8 cellular contexts compared by ENCODE assay signal in the genomic region with DNA sequence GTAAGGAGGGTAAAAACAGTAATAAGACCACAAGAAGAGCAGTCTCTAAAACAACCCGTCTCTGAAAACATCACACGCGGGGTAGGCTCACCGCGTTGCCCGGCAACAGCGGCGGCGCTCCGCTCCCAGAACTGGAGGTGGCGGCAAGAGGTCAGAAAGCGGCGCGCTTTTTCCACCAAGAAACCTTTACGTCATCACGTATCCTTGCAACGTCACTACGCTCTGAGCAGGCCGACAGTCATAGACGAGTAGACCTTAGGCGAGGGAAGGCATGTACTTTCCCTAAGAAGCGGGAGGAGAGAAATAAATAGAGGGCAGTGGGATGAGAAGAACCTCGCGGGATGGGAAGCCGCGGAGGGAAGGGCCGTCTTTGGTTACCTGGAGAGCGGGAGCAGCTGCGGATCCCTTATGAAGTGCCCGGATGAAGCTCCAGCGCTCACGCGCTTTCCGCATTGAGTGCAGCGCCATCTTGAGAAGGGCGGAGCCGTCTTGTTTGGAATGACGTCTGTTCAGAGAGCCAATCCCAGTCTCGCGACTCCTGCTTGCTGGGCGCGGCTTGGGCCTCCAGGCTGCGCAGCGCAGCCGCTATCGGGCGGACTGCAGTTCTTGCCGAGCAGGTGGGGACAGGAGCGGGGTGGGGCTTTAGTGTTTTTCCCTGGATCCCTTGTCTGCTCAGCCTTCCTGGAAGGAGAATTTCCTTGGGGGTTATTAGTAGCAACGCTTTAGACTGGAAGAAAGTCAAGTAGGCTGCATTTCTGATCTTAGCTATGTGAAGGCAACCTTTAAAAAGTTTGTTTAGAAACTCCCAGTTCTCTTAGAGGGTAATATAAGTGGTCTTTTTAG. TPM values are rescaled to one million over a fixed set of nuclear protein-coding genes. Genes with fewer than 3 reads are reported as not detected.
DNase-seq lines count a peak whose midpoint lies in the region; ATAC-seq and TF ChIP-seq lines count a peak whose summit lies in the region.

WARS2 (minus strand) TSS at position 477 of the 843 bp plus-strand sequence; CDS start at position 468, 9 bp downstream.

- H3K27me3 ChIP-seq in SJSA1 (replicated peaks) (no peaks in the 10 kb centered on the region), gastroesophageal sphincter (no peaks in the 10 kb centered on the region), neutrophil (no peaks in the 10 kb centered on the region)

- no peaks in the 10 kb centered on the region for H3K9me3 ChIP-seq in SJSA1 (replicated peaks)
- no peaks in the 10 kb centered on the region for H3K9me3 ChIP-seq in gastroesophageal sphincter
- H3K9me3 ChIP-seq in neutrophil = no peaks in the 10 kb centered on the region

- H3K27ac ChIP-seq in SJSA1 = peak within 1 kb of the TSS; percentile 98
- peak within 1 kb of the TSS; percentile 94 to 98 (median 96) for H3K27ac ChIP-seq in gastroesophageal sphincter
- H3K27ac ChIP-seq in neutrophil = peak within 1 kb of the TSS; percentile 72
- H3K27ac ChIP-seq in substantia nigra (ENCODE audit: low read depth, low read length, poor library complexity, severe bottlenecking) = peak within 1 kb of the TSS; percentile 95

- H3K4me3 ChIP-seq in HFF-Myc (replicated peaks; ENCODE audit: low read depth, low read length) = peak within 1 kb of the TSS; percentile 75
- peak within 1 kb of the TSS; percentile 56 for H3K4me3 ChIP-seq in SJSA1
- peak within 1 kb of the TSS; percentile 59 to 91 for H3K4me3 ChIP-seq in gastroesophageal sphincter
- peak within 1 kb of the TSS; percentile 81 to 83 for H3K4me3 ChIP-seq in neutrophil (ENCODE audit: low read depth in 1 of 2, low read length in 1 of 2)

- no peak for TF ChIP-seq EP300 in gastroesophageal sphincter (IDR thresholded peaks at IDR 0.05)

- H3K36me3 ChIP-seq in SJSA1 (no peaks in the 10 kb centered on the region), gastroesophageal sphincter (peaks cover 0 to 4% of the 10 kb centered on the region in 2 donors), neutrophil (no peaks in the 10 kb centered on the region)

- peak; percentile 99 for ATAC-seq in gastroesophageal sphincter

- peak; percentile 89 for DNase-seq in GM04503 (ENCODE audit: low read depth)
- peak; percentile 95 for DNase-seq in HFF-Myc (ENCODE audit: extremely low read depth, low read depth)
- DNase-seq in MV-4-11 (lab: John Stamatoyannopoulos, UW) = peak; percentile 96
- peak; percentile 97 to 99 for DNase-seq in SJSA1 (ENCODE audit: low read depth in 1 of 2, low spot score in 2 of 2)
- peak; percentile 71 to 88 (median 86) for DNase-seq in activated naive CD4-positive, alpha-beta T cell (lab: John Stamatoyannopoulos, UW)
- DNase-seq in substantia nigra (lab: John Stamatoyannopoulos, UW) = peak; percentile 70 to 99 (median 93)

- TF ChIP-seq POLR2A in gastroesophageal sphincter (IDR thresholded peaks at IDR 0.05) = peak; percentile 53 to 75

- H3K4me1 ChIP-seq in SJSA1 (replicated peaks) (peaks cover 26% of the 10 kb centered on the region), gastroesophageal sphincter (peaks cover 0 to 40% (median 11%) of the 10 kb centered on the region in 3 donors), neutrophil (ENCODE audit: control insufficient read depth in 1 of 2, insufficient read depth in 1 of 2, low read depth in 1 of 2, low read length in 1 of 2) (peaks cover 16% of the 10 kb centered on the region in 2 experiments)

- TF ChIP-seq CTCF in HFF-Myc (IDR thresholded peaks at IDR 0.05; ENCODE audit: low read depth, low read length, missing control alignments) = no peak
- no peak for TF ChIP-seq CTCF in gastroesophageal sphincter (IDR thresholded peaks at IDR 0.05)
- peak; percentile 9 for TF ChIP-seq CTCF in neutrophil (IDR thresholded peaks at IDR 0.05)

- WGBS in gastroesophageal sphincter (ENCODE audit: low coverage in 1 of 2), 2 donors = 0% methylated on average over 10 to 18 of the region's 50 CpGs

RNA-seq across cellular contexts. Expression of gene WARS2, which starts in this region (rescaled TPM):
- 17.6 and 18.9 TPM in 2 replicates for total RNA-seq in SJSA1 (2014; rRNA removed; shearing (Covaris generic))
- 10 to 100 TPM in 3 of 4 donors, 1 to 10 TPM in 1; 9.2 to 12.8 (median 11.7) TPM for total RNA-seq in gastroesophageal sphincter

Comparison
In these comparisons a context has a peak if more than half of its experiments do, and no peak if none do; other contexts are left out.
1. Peak in every context shown above with its lines: DNase-seq, ATAC-seq, H3K4me3 ChIP-seq and H3K27ac ChIP-seq.